In genomic region chr9:36400332-36401178, GRCh38 we compare ENCODE assay signal across 8 cellular contexts. TPM values are rescaled to one million over a fixed set of nuclear protein-coding genes. Genes with fewer than 3 reads are reported as not detected.
DNase-seq lines count a peak whose midpoint lies in the region; ATAC-seq and TF ChIP-seq lines count a peak whose summit lies in the region.

No MANE protein-coding gene starts in this region.

- ATAC-seq in GM21367 (IDR thresholded peaks at IDR 0.05; ENCODE audit: unreplicated experiment): peak; percentile 57

- peak; percentile 18 for TF ChIP-seq CTCF in endodermal cell (conservative IDR thresholded peaks at IDR 0.05)

- DNase-seq in COR-L47 (lab: John Stamatoyannopoulos, UW): peak; percentile 91
- peak; percentile 80 for DNase-seq in HT1080 (ENCODE audit: low read depth)
- peak; percentile 64 for DNase-seq in NOMO-1 treated with DMSO at 0.1 percent for 48 hours (lab: John Stamatoyannopoulos, UW; ENCODE audit: unreplicated experiment)
- DNase-seq in activated CD8-positive, alpha-beta memory T cell treated with anti-CD3 and anti-CD28 coated beads, Interleukin-2, amount 50 U/mL, for 24 hours (ENCODE audit: extremely low read depth): peak; percentile 69
- DNase-seq in endodermal cell: peak; percentile 94
- DNase-seq in midbrain (lab: John Stamatoyannopoulos, UW): peak; percentile 91
- peak; percentile 91 for DNase-seq in stimulated activated CD8-positive, alpha-beta memory T cell treated with anti-CD3 and anti-CD28 coated beads, Interleukin-15, amount 100 ng/mL, for 48 hours (ENCODE audit: low read depth in 2 of 2)

- peaks cover 14% of the 10 kb centered on the region for H3K36me3 ChIP-seq in endodermal cell (ENCODE audit: control insufficient read depth, insufficient read depth, low read length)

- H3K36me3 Mint-ChIP-seq in endodermal cell (ENCODE audit: low read depth): peaks cover 2% of the 10 kb centered on the region

- H3K4me3 Mint-ChIP-seq in endodermal cell: peak overlapping the region; percentile 78

- H3K27ac ChIP-seq in endodermal cell (ENCODE audit: low read depth, low read length): peak overlapping the region; percentile 99

- H3K4me1 Mint-ChIP-seq in endodermal cell: peaks cover 21% of the 10 kb centered on the region

- peak overlapping the region; percentile 97 for H3K27ac Mint-ChIP-seq in endodermal cell

- peak overlapping the region; percentile 100 for H3K4me3 ChIP-seq in endodermal cell (ENCODE audit: low read length)

- peaks cover 12% of the 10 kb centered on the region for H3K4me1 ChIP-seq in endodermal cell (ENCODE audit: control insufficient read depth, insufficient read depth, low read length)

- H3K9me3 Mint-ChIP-seq in endodermal cell: no peaks in the 10 kb centered on the region

- WGBS in endodermal cell (ENCODE audit: insufficient coverage in 1 of 2, insufficient read length in 1 of 2), 2 experiments: 0 to 1% methylated on average over 32 to 113 of the region's 113 CpGs

- no peaks in the 10 kb centered on the region for H3K27me3 ChIP-seq in endodermal cell (ENCODE audit: control insufficient read depth, insufficient read depth, low read length, poor library complexity, severe bottlenecking)

- no peaks in the 10 kb centered on the region for H3K9me3 ChIP-seq in endodermal cell (ENCODE audit: control insufficient read depth, low read length)

- H3K9ac ChIP-seq in endodermal cell (ENCODE audit: extremely low read depth, low read length, poor library complexity, severe bottlenecking): peak overlapping the region; percentile 94

- H3K27me3 Mint-ChIP-seq in endodermal cell (ENCODE audit: insufficient read depth): no peaks in the 10 kb centered on the region

RNA-seq across cellular contexts. Expression of gene RNF38, which starts 0.5 kb away (rescaled TPM):
- total RNA-seq in HT1080 (2014; rRNA removed; shearing (Covaris generic)): 8.0 and 14.5 TPM in 2 replicates
- 14.4 and 18.3 TPM in 2 replicates for polyA plus RNA-seq in HT1080 (2015; cell fraction: cytosol; rRNA removed)
- polyA plus RNA-seq in HT1080 (2015; cell fraction: nucleus; rRNA removed): 11.2 and 14.1 TPM in 2 replicates
- total RNA-seq in endodermal cell: 10 to 100 TPM; 47.5 to 49.7 TPM
- 51.3 TPM for polyA plus RNA-seq in endodermal cell (2013, experiment 1 of 2)
- 43.0 TPM for polyA plus RNA-seq in endodermal cell (2013, experiment 2 of 2)

Comparison
In these comparisons a context has a peak if more than half of its experiments do, and no peak if none do; other contexts are left out.
1. Peak in every context shown above with its lines: DNase-seq, ATAC-seq, H3K4me3 ChIP-seq and H3K27ac ChIP-seq.